21 cellular contexts compared by ENCODE assay signal in genomic region chr5:23446436-23446835, GRCh38.
DNase-seq lines count a peak whose midpoint lies in the region; ATAC-seq and TF ChIP-seq lines count a peak whose summit lies in the region.
"Had no signal": no experiment of that assay in that cellular context is flagged by ENCODE, and none has a peak within 500 bp of the region (broad histone marks: within the 10 kb centered on the region; RNA-seq: fewer than 3 reads in every experiment).

No MANE protein-coding gene starts in this region.

- CTCF ChIA-PET in MCF 10A (lab: Yijun Ruan, JAX), result no interaction called here

- no peak overlapping the region for H3K9ac ChIP-seq in endodermal cell (ENCODE audit: extremely low read depth, low read length, poor library complexity, severe bottlenecking)

- H3K36me3 ChIP-seq in breast epithelium, result no peaks in the 10 kb centered on the region
- H3K36me3 ChIP-seq in esophagus muscularis mucosa, result no peaks in the 10 kb centered on the region
- no peaks in the 10 kb centered on the region for H3K36me3 ChIP-seq in endodermal cell (ENCODE audit: control insufficient read depth, insufficient read depth, low read length)
- H3K36me3 ChIP-seq in tibial artery, result no peaks in the 10 kb centered on the region
- H3K36me3 ChIP-seq: ascending aorta, ovary, spleen, thoracic aorta had no signal

- H3K9me3 ChIP-seq in breast epithelium (no peaks in the 10 kb centered on the region), esophagus muscularis mucosa (no peaks in the 10 kb centered on the region), endodermal cell (ENCODE audit: control insufficient read depth, low read length) (peaks cover 16% of the 10 kb centered on the region), tibial artery (no peaks in the 10 kb centered on the region)
- H3K9me3 ChIP-seq: ascending aorta, ovary, thoracic aorta had no signal

- no peak overlapping the region for H3K27ac ChIP-seq in breast epithelium
- H3K27ac ChIP-seq in esophagus muscularis mucosa (replicated peaks in 1 of 4), result no peak overlapping the region
- H3K27ac ChIP-seq in endodermal cell (ENCODE audit: low read depth, low read length), result no peak overlapping the region
- H3K27ac ChIP-seq in tibial artery, result no peak overlapping the region
- H3K27ac ChIP-seq: 22Rv1, ascending aorta, ovary, PC-9, spleen, thoracic aorta had no signal

- H3K27me3 Mint-ChIP-seq in MCF 10A (ENCODE audit: insufficient read depth, unreplicated experiment), result no peaks in the 10 kb centered on the region
- H3K27me3 Mint-ChIP-seq in endodermal cell (ENCODE audit: insufficient read depth), result no peaks in the 10 kb centered on the region
- H3K27me3 Mint-ChIP-seq: activated CD4-positive, alpha-beta T cell treated with anti-CD3 and anti-CD28 coated beads, Interleukin-2, amount 10 ng/mL, durations not matched to agents 24 days and 14 days had no signal

- TF ChIP-seq CTCF in MCF 10A (IDR thresholded peaks at IDR 0.05; ENCODE audit: unreplicated experiment), result no peak
- TF ChIP-seq CTCF in breast epithelium (IDR thresholded peaks at IDR 0.05), result no peak
- TF ChIP-seq CTCF in epithelial cell of esophagus (IDR thresholded peaks at IDR 0.05; ENCODE audit: insufficient read depth, low read depth, low read length, missing control alignments), result no peak
- TF ChIP-seq CTCF in esophagus muscularis mucosa (IDR thresholded peaks at IDR 0.05), result no peak
- no peak for TF ChIP-seq CTCF in endodermal cell (conservative IDR thresholded peaks at IDR 0.05)
- no peak for TF ChIP-seq CTCF in tibial artery (IDR thresholded peaks at IDR 0.05)

- H3K4me3 Mint-ChIP-seq in MCF 10A (ENCODE audit: unreplicated experiment) (peak overlapping the region; percentile 5), endodermal cell (no peak overlapping the region)
- H3K4me3 Mint-ChIP-seq: activated CD4-positive, alpha-beta T cell treated with anti-CD3 and anti-CD28 coated beads, Interleukin-2, amount 10 ng/mL, durations not matched to agents 24 days and 14 days; CD14-positive monocyte; H9 had no signal

- 57% methylated on average over 6 of the region's 6 CpGs for WGBS in esophagus muscularis mucosa
- 90 to 100% methylated on average over 5 to 6 of the region's 6 CpGs for WGBS in endodermal cell (ENCODE audit: insufficient coverage in 1 of 2, insufficient read length in 1 of 2), 2 experiments

- ATAC-seq in HG03159 (IDR thresholded peaks at IDR 0.05; ENCODE audit: unreplicated experiment), result no peak
- ATAC-seq: SK-N-SH treated with all-trans-retinoic acid at 6 μM for 48 hours had no signal

- H3K27me3 ChIP-seq in breast epithelium, result no peaks in the 10 kb centered on the region
- H3K27me3 ChIP-seq in esophagus muscularis mucosa, result no peaks in the 10 kb centered on the region
- no peaks in the 10 kb centered on the region for H3K27me3 ChIP-seq in endodermal cell (ENCODE audit: control insufficient read depth, insufficient read depth, low read length, poor library complexity, severe bottlenecking)
- no peaks in the 10 kb centered on the region for H3K27me3 ChIP-seq in tibial artery
- H3K27me3 ChIP-seq: ascending aorta, ovary, spleen had no signal

- TF ChIP-seq POLR2A in breast epithelium (IDR thresholded peaks at IDR 0.05) (no peak), esophagus muscularis mucosa (IDR thresholded peaks at IDR 0.05; ENCODE audit: low read depth) (no peak)

- H3K4me1 ChIP-seq in breast epithelium (no peaks in the 10 kb centered on the region), esophagus muscularis mucosa (no peaks in the 10 kb centered on the region), endodermal cell (ENCODE audit: control insufficient read depth, insufficient read depth, low read length) (no peaks in the 10 kb centered on the region), tibial artery (peaks cover 0 to 15% (median 3%) of the 10 kb centered on the region in 4 donors)
- H3K4me1 ChIP-seq: ascending aorta, spleen had no signal

- H3K4me3 ChIP-seq in breast epithelium, result no peak overlapping the region
- no peak overlapping the region for H3K4me3 ChIP-seq in epithelial cell of esophagus (ENCODE audit: low read length)
- H3K4me3 ChIP-seq in esophagus muscularis mucosa, result no peak overlapping the region
- H3K4me3 ChIP-seq in endodermal cell (ENCODE audit: low read length), result no peak overlapping the region
- H3K4me3 ChIP-seq in tibial artery, result no peak overlapping the region
- H3K4me3 ChIP-seq: ascending aorta, ovary, PC-9, spleen, thoracic aorta had no signal

- H3K9me3 Mint-ChIP-seq in MCF 10A (ENCODE audit: unreplicated experiment), result no peaks in the 10 kb centered on the region
- peaks cover 5% of the 10 kb centered on the region for H3K9me3 Mint-ChIP-seq in endodermal cell
- H3K9me3 Mint-ChIP-seq: activated CD4-positive, alpha-beta T cell treated with anti-CD3 and anti-CD28 coated beads, Interleukin-2, amount 10 ng/mL, durations not matched to agents 24 days and 14 days; H9 had no signal

- TF ChIP-seq EP300 in esophagus muscularis mucosa (IDR thresholded peaks at IDR 0.05), result no peak

- H3K36me3 Mint-ChIP-seq in MCF 10A (ENCODE audit: insufficient read depth, unreplicated experiment) (no peaks in the 10 kb centered on the region), endodermal cell (ENCODE audit: low read depth) (no peaks in the 10 kb centered on the region)
- H3K36me3 Mint-ChIP-seq: CD14-positive monocyte had no signal

- POLR2A ChIA-PET in MCF 10A (lab: Yijun Ruan, JAX), result interaction anchor here (0.7 to 1.0 kb wide), 2 partner anchors 20 to 381 kb away, joined by 4 to 5 read pairs; no protein-coding TSS in a partner anchor

- peaks cover 23% of the 10 kb centered on the region for H3K4me1 Mint-ChIP-seq in MCF 10A (ENCODE audit: insufficient read depth, unreplicated experiment)
- no peaks in the 10 kb centered on the region for H3K4me1 Mint-ChIP-seq in endodermal cell
- H3K4me1 Mint-ChIP-seq: activated CD4-positive, alpha-beta T cell treated with anti-CD3 and anti-CD28 coated beads, Interleukin-2, amount 10 ng/mL, durations not matched to agents 24 days and 14 days; CD14-positive monocyte; H9 had no signal

- intact Hi-C loops in MCF 10A (cut with micrococcal nuclease), result no loop called here
- intact Hi-C loops in breast epithelium (cut with DNase I; ENCODE audit: low total_unique reads), result no loop called here
- intact Hi-C loops in esophagus muscularis mucosa (cut with DNase I), result no loop called here
- intact Hi-C loops in tibial artery (cut with DNase I; ENCODE audit: low total_unique reads), result no loop called here

- H3K27ac Mint-ChIP-seq in MCF 10A (ENCODE audit: low read depth, unreplicated experiment), result peak overlapping the region; percentile 70
- H3K27ac Mint-ChIP-seq in endodermal cell, result no peak overlapping the region
- H3K27ac Mint-ChIP-seq: activated CD4-positive, alpha-beta T cell treated with anti-CD3 and anti-CD28 coated beads, Interleukin-2, amount 10 ng/mL, durations not matched to agents 24 days and 14 days; CD14-positive monocyte; H9 had no signal

- DNase-seq in MCF 10A (ENCODE audit: unreplicated experiment) (peak; percentile 89), breast epithelium (ENCODE audit: low spot score in 2 of 2) (no peak), epithelial cell of esophagus (ENCODE audit: low read depth) (peak; percentile 61), kidney tubule cell (ENCODE audit: low spot score) (peak; percentile 25), esophagus muscularis mucosa (ENCODE audit: extremely low spot score) (no peak), endodermal cell (no peak), tibial artery (no peak)
- DNase-seq: activated CD4-positive, alpha-beta T cell treated with anti-CD3 and anti-CD28 coated beads, Interleukin-2, amount 10 ng/mL, durations not matched to agents 24 days and 14 days; DMS53; H9; NCI-H1105 treated with DMSO at 0.1 percent for 48 hours; NCI-H69; ovary; PC-9; spleen had no signal

- BruUV-seq in MCF 10A (replicated peaks; lab: Mats Ljungman, UMichigan), result no TSS peak

Comparison
In these comparisons a context has a peak if more than half of its experiments do, and no peak if none do; other contexts are left out.
1. DNase-seq: peak in MCF 10A (single experiment), epithelial cell of esophagus (single experiment) and kidney tubule cell (single experiment); none in breast epithelium (0 of 2), esophagus muscularis mucosa (single experiment), endodermal cell (single experiment) and tibial artery (0 of 2).